In genomic region chr6:11538049-11538798, GRCh38 we compare ENCODE assay signal across 8 cellular contexts. TPM values are rescaled to one million over a fixed set of nuclear protein-coding genes. Genes with fewer than 3 reads are reported as not detected.
DNase-seq lines count a peak whose midpoint lies in the region; ATAC-seq and TF ChIP-seq lines count a peak whose summit lies in the region.

No MANE protein-coding gene starts in this region.

- ATAC-seq in CD4-positive, alpha-beta T cell (ENCODE audit: poor library complexity): peak; percentile 12
- peak; percentile 12 for ATAC-seq in GM19372 (IDR thresholded peaks at IDR 0.05; ENCODE audit: low read depth, unreplicated experiment)
- peak; percentile 2 for ATAC-seq in HG03457 (IDR thresholded peaks at IDR 0.05; ENCODE audit: unreplicated experiment)

- POLR2A ChIA-PET in CD4-positive, alpha-beta T cell (lab: Charles Lee): interaction anchor here (0.5 to 0.8 kb wide), 3 partner anchors 156 to 844 kb away, joined by 3 read pairs; partner anchors contain the start of genes C6orf52 and SMIM13

- DNase-seq in CD4-positive, alpha-beta T cell: peak in 9 of 10 experiments; percentile 0 to 45 (median 11)
- DNase-seq in brain microvascular endothelial cell: no peak
- DNase-seq in iPS-NIHi11 (ENCODE audit: low spot score): peak; percentile 42
- no peak for DNase-seq in NCI-H128 (lab: John Stamatoyannopoulos, UW; ENCODE audit: unreplicated experiment)

- H3K4me3 ChIP-seq in brain microvascular endothelial cell (ENCODE audit: low read depth, low read length) (peak overlapping the region; percentile 66), skin epidermis (peak overlapping the region; percentile 74 to 96 (median 89))

- H3K36me3 Mint-ChIP-seq in CD4-positive, alpha-beta T cell (ENCODE audit: low read depth): no peaks in the 10 kb centered on the region
- no peaks in the 10 kb centered on the region for H3K36me3 Mint-ChIP-seq in T-helper 1 cell treated with Interleukin-12 subunit alpha and Interleukin-12 subunit beta and Interleukin-4 antibody, amounts not matched to agents 30 μg/mL and 1 μg/mL, for 36 hours (ENCODE audit: low read depth)

- H3K36me3 ChIP-seq in brain microvascular endothelial cell (replicated peaks): no peaks in the 10 kb centered on the region

- CTCF ChIA-PET in CD4-positive, alpha-beta T cell (lab: Charles Lee): interaction anchor here (0.6 kb wide), 1 partner anchor 380 kb away, joined by 3 read pairs; no protein-coding TSS in a partner anchor

- peak overlapping the region; percentile 66 for H3K27ac Mint-ChIP-seq in CD4-positive, alpha-beta T cell
- H3K27ac Mint-ChIP-seq in T-helper 1 cell treated with Interleukin-12 subunit alpha and Interleukin-12 subunit beta and Interleukin-4 antibody, amounts not matched to agents 30 μg/mL and 1 μg/mL, for 36 hours: no peak overlapping the region

- no peaks in the 10 kb centered on the region for H3K9me3 Mint-ChIP-seq in CD4-positive, alpha-beta T cell
- H3K9me3 Mint-ChIP-seq in T-helper 1 cell treated with Interleukin-12 subunit alpha and Interleukin-12 subunit beta and Interleukin-4 antibody, amounts not matched to agents 30 μg/mL and 1 μg/mL, for 36 hours: no peaks in the 10 kb centered on the region

- intact Hi-C loops in CD4-positive, alpha-beta T cell (cut with DNase I, micrococcal nuclease): loop anchor here (2.0 to 10.0 kb wide), 6 partner anchors 39 to 843 kb away; partner anchors contain the start of genes C6orf52 (in 2 of the 2), PAK1IP1 (in 2 of the 2), MAK (in 1 of the 2) and NEDD9 (in 1 of the 2)

- peak overlapping the region; percentile 87 for H3K4me3 Mint-ChIP-seq in CD4-positive, alpha-beta T cell
- H3K4me3 Mint-ChIP-seq in T-helper 1 cell treated with Interleukin-12 subunit alpha and Interleukin-12 subunit beta and Interleukin-4 antibody, amounts not matched to agents 30 μg/mL and 1 μg/mL, for 36 hours: peak overlapping the region; percentile 76

- in situ Hi-C loops in brain microvascular endothelial cell (cut with HindIII; ENCODE audit: low pct_ligation_motif_present, low sequenced_read_pairs): no loop called here

- peaks cover 6% of the 10 kb centered on the region for H3K27me3 Mint-ChIP-seq in CD4-positive, alpha-beta T cell
- peaks cover 78% of the 10 kb centered on the region for H3K27me3 Mint-ChIP-seq in T-helper 1 cell treated with Interleukin-12 subunit alpha and Interleukin-12 subunit beta and Interleukin-4 antibody, amounts not matched to agents 30 μg/mL and 1 μg/mL, for 36 hours (ENCODE audit: low read depth)

- H3K4me1 Mint-ChIP-seq in CD4-positive, alpha-beta T cell (ENCODE audit: low read depth): peaks cover 28% of the 10 kb centered on the region
- peaks cover 8% of the 10 kb centered on the region for H3K4me1 Mint-ChIP-seq in T-helper 1 cell treated with Interleukin-12 subunit alpha and Interleukin-12 subunit beta and Interleukin-4 antibody, amounts not matched to agents 30 μg/mL and 1 μg/mL, for 36 hours (ENCODE audit: low read depth)

- H3K27me3 ChIP-seq in CD4-positive, alpha-beta T cell (ENCODE audit: control insufficient read depth, insufficient read depth, low read length): no peaks in the 10 kb centered on the region
- no peaks in the 10 kb centered on the region for H3K27me3 ChIP-seq in brain microvascular endothelial cell (replicated peaks)

- no peak for TF ChIP-seq CTCF in CD4-positive, alpha-beta T cell (IDR thresholded peaks at IDR 0.05)
- no peak for TF ChIP-seq CTCF in brain microvascular endothelial cell (IDR thresholded peaks at IDR 0.05; ENCODE audit: low read depth, low read length, missing control alignments)

- no peak overlapping the region for H3K27ac ChIP-seq in CD4-positive, alpha-beta T cell (ENCODE audit: low read depth, low read length)
- H3K27ac ChIP-seq in brain microvascular endothelial cell (no peak overlapping the region), skin epidermis (peak overlapping the region; percentile 36 to 86 (median 68))

- no peaks in the 10 kb centered on the region for H3K9me3 ChIP-seq in CD4-positive, alpha-beta T cell (ENCODE audit: control insufficient read depth, low read length)

RNA-seq across cellular contexts. Expression of gene TMEM170B, which starts 0.7 kb away (rescaled TPM):
- 1 to 10 TPM; 1.9 to 2.1 TPM for total RNA-seq in CD4-positive, alpha-beta T cell

Comparison
In these comparisons a context has a peak if more than half of its experiments do, and no peak if none do; other contexts are left out.
1. DNase-seq: peak in CD4-positive, alpha-beta T cell (9 of 10) and iPS-NIHi11 (single experiment); none in brain microvascular endothelial cell (single experiment) and NCI-H128 (single experiment).
2. H3K27ac ChIP-seq: peak in skin epidermis (21 of 21); none in CD4-positive, alpha-beta T cell (single experiment) and brain microvascular endothelial cell (single experiment).
3. Peak in every context shown above with its lines, with median percentiles within 50 percentile points of each other: ATAC-seq.